1 cellular context compared by ENCODE assay signal in the genomic region with DNA sequence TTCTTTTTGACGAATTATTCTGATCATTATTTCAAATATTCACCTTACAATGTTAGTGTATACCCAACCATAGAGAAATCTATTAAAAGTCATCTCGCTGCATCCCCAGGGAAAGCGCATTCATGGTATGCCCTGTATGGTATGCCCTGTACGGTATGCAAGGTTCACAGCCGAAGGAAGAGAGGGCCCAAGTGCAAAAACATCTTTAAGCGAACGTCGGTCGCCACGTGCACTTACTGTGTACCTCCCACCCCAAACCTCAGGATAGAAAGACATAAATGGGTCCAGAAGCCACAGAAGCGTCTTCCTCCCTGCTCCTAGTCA.
TF ChIP-seq lines count a peak whose summit lies in the region.

No MANE protein-coding gene starts in this region.

TF ChIP-seq in HepG2, 621 proteins besides CTCF, POLR2A, EP300 and RAD21:
- TF ChIP-seq ETV5 (CRISPR knock-in tag; IDR thresholded peaks at IDR 0.05; ENCODE audit: borderline replicate concordance) (no peak), HNRNPH1 (optimal IDR thresholded peaks at IDR 0.05; ENCODE audit: low read depth, low read length) (no peak), ZC3H13 (CRISPR knock-in tag; IDR thresholded peaks at IDR 0.05) (no peak), ZNF816 (CRISPR knock-in tag; IDR thresholded peaks at IDR 0.05; ENCODE audit: borderline replicate concordance) (no peak), MED13 (CRISPR knock-in tag; IDR thresholded peaks at IDR 0.05) (no peak), ELF1 (CRISPR knock-in tag; IDR thresholded peaks at IDR 0.05) (no peak), ZNF614 (CRISPR knock-in tag; IDR thresholded peaks at IDR 0.05; ENCODE audit: borderline replicate concordance) (no peak), ZNF496 (CRISPR knock-in tag; IDR thresholded peaks at IDR 0.05; ENCODE audit: insufficient replicate concordance) (no peak), HNRNPLL (IDR thresholded peaks at IDR 0.05; ENCODE audit: low read depth, low read length, poor library complexity, severe bottlenecking) (no peak), TEAD2 (CRISPR knock-in tag; IDR thresholded peaks at IDR 0.05) (no peak)
- TF ChIP-seq, protein P1, sequence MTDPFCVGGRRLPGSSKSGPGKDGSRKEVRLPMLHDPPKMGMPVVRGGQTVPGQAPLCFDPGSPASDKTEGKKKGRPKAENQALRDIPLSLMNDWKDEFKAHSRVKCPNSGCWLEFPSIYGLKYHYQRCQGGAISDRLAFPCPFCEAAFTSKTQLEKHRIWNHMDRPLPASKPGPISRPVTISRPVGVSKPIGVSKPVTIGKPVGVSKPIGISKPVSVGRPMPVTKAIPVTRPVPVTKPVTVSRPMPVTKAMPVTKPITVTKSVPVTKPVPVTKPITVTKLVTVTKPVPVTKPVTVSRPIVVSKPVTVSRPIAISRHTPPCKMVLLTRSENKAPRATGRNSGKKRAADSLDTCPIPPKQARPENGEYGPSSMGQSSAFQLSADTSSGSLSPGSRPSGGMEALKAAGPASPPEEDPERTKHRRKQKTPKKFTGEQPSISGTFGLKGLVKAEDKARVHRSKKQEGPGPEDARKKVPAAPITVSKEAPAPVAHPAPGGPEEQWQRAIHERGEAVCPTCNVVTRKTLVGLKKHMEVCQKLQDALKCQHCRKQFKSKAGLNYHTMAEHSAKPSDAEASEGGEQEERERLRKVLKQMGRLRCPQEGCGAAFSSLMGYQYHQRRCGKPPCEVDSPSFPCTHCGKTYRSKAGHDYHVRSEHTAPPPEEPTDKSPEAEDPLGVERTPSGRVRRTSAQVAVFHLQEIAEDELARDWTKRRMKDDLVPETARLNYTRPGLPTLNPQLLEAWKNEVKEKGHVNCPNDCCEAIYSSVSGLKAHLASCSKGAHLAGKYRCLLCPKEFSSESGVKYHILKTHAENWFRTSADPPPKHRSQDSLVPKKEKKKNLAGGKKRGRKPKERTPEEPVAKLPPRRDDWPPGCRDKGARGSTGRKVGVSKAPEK (CRISPR knock-in tag; IDR thresholded peaks at IDR 0.05; ENCODE audit: borderline replicate concordance), result no peak
